Comparison of ENCODE assay signal across 11 cellular contexts in genomic region chr18:58866261-58867232, GRCh38. TPM values are rescaled to one million over a fixed set of nuclear protein-coding genes. Genes with fewer than 3 reads are reported as not detected.
A peak's percentile ranks its signal among the peaks of the same experiment; 100 is the strongest.
DNase-seq lines count a peak whose midpoint lies in the region; ATAC-seq, FAIRE-seq and TF ChIP-seq lines count a peak whose summit lies in the region.
"Had no signal": no experiment of that assay in that cellular context is flagged by ENCODE, and none has a peak within 500 bp of the region (broad histone marks: within the 10 kb centered on the region; RNA-seq: fewer than 3 reads in every experiment).

No MANE protein-coding gene starts in this region.

- no peak overlapping the region for H2AK5ac ChIP-seq in trophoblast cell (ENCODE audit: low read length)

- H3K4me3 ChIP-seq in AG04449 (ENCODE audit: low read depth, low read length): peak overlapping the region; percentile 36
- no peak overlapping the region for H3K4me3 ChIP-seq in RWPE2 (ENCODE audit: severe bottlenecking)
- peak overlapping the region; percentile 11 for H3K4me3 ChIP-seq in fibroblast of pulmonary artery (replicated peaks; ENCODE audit: low read depth, low read length)
- no peak overlapping the region for H3K4me3 ChIP-seq in trophoblast cell (ENCODE audit: low read depth, low read length)

- TF ChIP-seq CTCF in AG04449 (IDR thresholded peaks at IDR 0.05; ENCODE audit: insufficient read depth, low read length, missing control alignments) (no peak), RWPE2 (IDR thresholded peaks at IDR 0.05; ENCODE audit: poor library complexity, severe bottlenecking) (no peak), fibroblast of pulmonary artery (IDR thresholded peaks at IDR 0.05; ENCODE audit: low read length, missing control alignments) (no peak)

- peak overlapping the region; percentile 53 for H3K4ac ChIP-seq in trophoblast cell (ENCODE audit: low read depth, low read length)

- H4K12ac ChIP-seq in trophoblast cell (ENCODE audit: low read depth, low read length): no peak overlapping the region

- H3K9me3 ChIP-seq in RWPE2 (ENCODE audit: severe bottlenecking): no peaks in the 10 kb centered on the region
- H3K9me3 ChIP-seq in trophoblast cell (ENCODE audit: insufficient read depth, low read depth, low read length): no peaks in the 10 kb centered on the region

- no peak for DNase-seq in AG04449 (ENCODE audit: low read depth, low spot score)
- DNase-seq in RWPE2 (ENCODE audit: low spot score): no peak
- peak; percentile 42 for DNase-seq in fibroblast of pulmonary artery (ENCODE audit: low read depth)
- DNase-seq in trophoblast cell: no peak
- DNase-seq in activated effector memory CD4-positive, alpha-beta T cell treated with Interleukin-2 at 50 U/mL for 16 hours: no peak
- DNase-seq in UCSD-AML1 (lab: John Stamatoyannopoulos, UW; ENCODE audit: unreplicated experiment): no peak
- no peak for DNase-seq in SW 1271 (lab: John Stamatoyannopoulos, UW)
- no peak for DNase-seq in GM12891 (ENCODE audit: insufficient read length, low spot score)
- DNase-seq: activated naive CD4-positive, alpha-beta T cell; natural killer cell; T-helper 17 cell had no signal

- no CpG with 5 or more reads among the region's 13 CpGs for WGBS in trophoblast cell (ENCODE audit: extremely low coverage, insufficient coverage, insufficient read length)

- peaks cover 47% of the 10 kb centered on the region for H3K79me1 ChIP-seq in trophoblast cell (ENCODE audit: low read length)

- peak overlapping the region; percentile 38 for H3K14ac ChIP-seq in trophoblast cell (ENCODE audit: low read length)

- H3K36me3 ChIP-seq in RWPE2 (ENCODE audit: low read depth) (peaks cover 43% of the 10 kb centered on the region), trophoblast cell (ENCODE audit: control insufficient read depth in 1 of 2, insufficient read depth in 2 of 2, low read length in 2 of 2) (peaks cover 4 to 9% of the 10 kb centered on the region in 2 experiments)

- ATAC-seq in RWPE2 (ENCODE audit: low read depth): no peak
- ATAC-seq: natural killer cell, T-helper 17 cell had no signal

- POLR2A ChIA-PET in AG04449 (lab: Yijun Ruan, JAX): interaction anchor here (0.6 kb wide), 2 partner anchors 19 to 27 kb away, joined by 3 read pairs; no protein-coding TSS in a partner anchor

- H3K4me1 ChIP-seq in RWPE2 (ENCODE audit: insufficient read depth, poor library complexity, severe bottlenecking) (peaks cover 34% of the 10 kb centered on the region), trophoblast cell (ENCODE audit: control insufficient read depth in 1 of 2, insufficient read depth in 2 of 2, low read length in 2 of 2) (peaks cover 21 to 41% of the 10 kb centered on the region in 2 experiments)

- TF ChIP-seq POLR2A in GM12891 (IDR thresholded peaks at IDR 0.05; ENCODE audit: low read depth, low read length): no peak

- no peak overlapping the region for H2AFZ ChIP-seq in trophoblast cell (ENCODE audit: insufficient read depth, low read length, poor library complexity)

- no peak overlapping the region for H3K23ac ChIP-seq in trophoblast cell (ENCODE audit: low read length)

- peak overlapping the region; percentile 37 for H4K8ac ChIP-seq in trophoblast cell (ENCODE audit: low read depth, low read length)

- H3K27ac ChIP-seq in RWPE2 (ENCODE audit: poor library complexity, severe bottlenecking) (peak overlapping the region; percentile 82), trophoblast cell (ENCODE audit: low read depth, low read length) (peak overlapping the region; percentile 100)

- H3K27me3 ChIP-seq in RWPE2 (ENCODE audit: insufficient read depth, poor library complexity, severe bottlenecking): no peaks in the 10 kb centered on the region
- no peaks in the 10 kb centered on the region for H3K27me3 ChIP-seq in trophoblast cell (ENCODE audit: insufficient read depth, low read length)

- H3K79me2 ChIP-seq in trophoblast cell (ENCODE audit: control insufficient read depth, insufficient read depth, low read length, poor library complexity): peaks cover 24% of the 10 kb centered on the region

- CTCF ChIA-PET in AG04449 (lab: Yijun Ruan, JAX): interaction anchor here (0.8 to 1.6 kb wide), 6 partner anchors 14 to 204 kb away, joined by 3 to 4 read pairs (median 3); no protein-coding TSS in a partner anchor

- no peak overlapping the region for H3K9ac ChIP-seq in trophoblast cell (ENCODE audit: low read length)

- H4K91ac ChIP-seq in trophoblast cell (ENCODE audit: low read depth, low read length): peak overlapping the region; percentile 72

- H2BK12ac ChIP-seq in trophoblast cell (ENCODE audit: low read length): peak overlapping the region; percentile 0

- H2BK5ac ChIP-seq in trophoblast cell (ENCODE audit: low read depth, low read length, poor library complexity): peak overlapping the region; percentile 80

- H3K4me2 ChIP-seq in trophoblast cell (ENCODE audit: low read length): peak overlapping the region; percentile 59

- peak overlapping the region; percentile 47 for H3K18ac ChIP-seq in trophoblast cell (ENCODE audit: low read length)

- H2BK120ac ChIP-seq in trophoblast cell (ENCODE audit: insufficient read depth, low read length, poor library complexity): peak overlapping the region; percentile 75

- FAIRE-seq in GM12891 (lab: Jason Lieb, UNC): no peak

TF ChIP-seq in GM12891, 5 proteins besides CTCF, POLR2A, EP300 and RAD21:
- TF ChIP-seq POLR2AphosphoS5 (IDR thresholded peaks at IDR 0.05; ENCODE audit: low read depth, low read length): no peak
- TF ChIP-seq PAX5 (IDR thresholded peaks at IDR 0.05; ENCODE audit: insufficient read depth, low read length, severe bottlenecking): no peak
- no peak for TF ChIP-seq POU2F2 (IDR thresholded peaks at IDR 0.05; ENCODE audit: low read depth, low read length)
- TF ChIP-seq TAF1 (IDR thresholded peaks at IDR 0.05; ENCODE audit: low read depth, low read length): no peak
- no peak for TF ChIP-seq SPI1 (IDR thresholded peaks at IDR 0.05; ENCODE audit: low read depth, low read length)

RNA-seq across cellular contexts. Expression of gene ZNF532, which starts 1.9 kb away (rescaled TPM):
- polyA plus RNA-seq in trophoblast cell (2013): 95.4 and 96.7 TPM in 2 replicates
- 2.1 TPM for polyA plus RNA-seq in GM12891 (2012; ENCODE audit: low read depth, missing spikeins)

Comparison
In these comparisons a context has a peak if more than half of its experiments do, and no peak if none do; other contexts are left out.
1. H3K4me3 ChIP-seq: peak in AG04449 (single experiment) and fibroblast of pulmonary artery (single experiment); none in RWPE2 (single experiment) and trophoblast cell (single experiment).